8 cellular contexts compared by ENCODE assay signal in the genomic region with DNA sequence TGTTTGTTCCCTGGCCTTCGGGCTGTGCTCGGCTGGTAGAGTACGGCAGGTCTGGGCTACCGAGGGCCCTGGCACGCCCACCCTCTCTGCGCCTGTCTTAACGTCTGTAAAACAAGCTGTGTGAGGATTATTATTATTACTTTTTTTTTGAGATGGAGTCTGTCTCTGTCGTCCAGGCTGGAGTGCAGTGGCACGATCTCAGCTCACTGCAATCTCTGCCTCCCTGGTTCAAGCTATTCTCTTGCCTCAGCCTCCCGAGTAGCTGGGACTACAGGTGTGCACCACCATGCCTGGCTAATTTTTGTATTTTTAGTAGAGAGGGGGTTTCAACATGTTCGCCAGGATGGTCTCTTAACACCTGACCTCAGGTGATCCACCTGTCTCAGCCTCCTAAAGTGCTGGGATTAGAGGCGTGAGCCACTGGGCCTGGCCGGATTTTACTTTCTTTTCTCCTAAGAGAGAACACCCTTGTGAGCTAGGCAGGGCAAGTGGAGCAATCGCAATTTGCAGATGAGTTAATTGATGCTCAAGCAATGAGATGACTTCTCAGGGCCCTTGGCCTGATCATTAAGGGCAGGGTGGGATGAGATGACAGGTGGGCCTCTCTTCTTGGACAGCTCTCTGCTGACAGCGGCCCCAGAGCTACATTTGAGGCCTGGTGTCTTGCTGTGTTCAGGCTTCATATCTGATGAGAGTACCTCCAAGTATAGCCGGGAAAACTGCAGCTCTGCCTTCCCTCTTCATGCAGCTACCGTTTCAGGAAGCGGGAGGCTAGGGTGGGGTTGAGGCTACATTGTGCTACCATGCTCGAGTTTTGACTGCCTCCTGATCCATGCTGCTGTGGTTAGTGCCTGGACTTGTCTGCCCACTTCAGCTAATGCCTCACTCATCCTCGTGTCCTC. TPM values are rescaled to one million over a fixed set of nuclear protein-coding genes. Genes with fewer than 3 reads are reported as not detected.
DNase-seq lines count a peak whose midpoint lies in the region; ATAC-seq and TF ChIP-seq lines count a peak whose summit lies in the region.

No MANE protein-coding gene starts in this region.

- H3K27ac Mint-ChIP-seq in activated T-cell treated with anti-CD3 and anti-CD28 coated beads, Interleukin-2, amount 50 U/mL, for 72 hours: peak overlapping the region; percentile 91

- peaks cover 6% of the 10 kb centered on the region for H3K36me3 ChIP-seq in suprapubic skin

- H3K36me3 Mint-ChIP-seq in activated T-cell treated with anti-CD3 and anti-CD28 coated beads, Interleukin-2, amount 50 U/mL, for 72 hours (ENCODE audit: insufficient read depth in 2 of 2): no peaks in the 10 kb centered on the region

- H3K9me3 Mint-ChIP-seq in activated T-cell treated with anti-CD3 and anti-CD28 coated beads, Interleukin-2, amount 50 U/mL, for 72 hours: no peaks in the 10 kb centered on the region

- no peak for TF ChIP-seq EP300 in suprapubic skin (IDR thresholded peaks at IDR 0.05)

- no peaks in the 10 kb centered on the region for H3K27me3 ChIP-seq in suprapubic skin

- H3K4me3 Mint-ChIP-seq in activated T-cell treated with anti-CD3 and anti-CD28 coated beads, Interleukin-2, amount 50 U/mL, for 72 hours: peak overlapping the region; percentile 90 to 94

- H3K27me3 Mint-ChIP-seq in activated T-cell treated with anti-CD3 and anti-CD28 coated beads, Interleukin-2, amount 50 U/mL, for 72 hours (ENCODE audit: low read depth): no peaks in the 10 kb centered on the region

- peaks cover 33% of the 10 kb centered on the region for H3K4me1 ChIP-seq in suprapubic skin

- peak overlapping the region; percentile 91 for H3K4me3 ChIP-seq in suprapubic skin

- peaks cover 43% of the 10 kb centered on the region for H3K4me1 Mint-ChIP-seq in activated T-cell treated with anti-CD3 and anti-CD28 coated beads, Interleukin-2, amount 50 U/mL, for 72 hours (ENCODE audit: low read depth)

- no peak for TF ChIP-seq CTCF in suprapubic skin (IDR thresholded peaks at IDR 0.05)

- TF ChIP-seq POLR2A in suprapubic skin (IDR thresholded peaks at IDR 0.05): no peak

- DNase-seq in activated T-cell treated with anti-CD3 and anti-CD28 coated beads, Interleukin-2, amount 50 U/mL, for 72 hours: no peak
- no peak for DNase-seq in activated T-cell treated with anti-CD3 and anti-CD28 coated beads, Interleukin-2, amount 50 U/mL, for 1 hour
- DNase-seq in kidney glomerular epithelial cell (lab: John Stamatoyannopoulos, UW) (peak; percentile 52), suprapubic skin (ENCODE audit: low spot score in 2 of 2) (peak in 1 of 2 donors; percentile 57), superior temporal gyrus (ENCODE audit: extremely low spot score) (no peak), retina (no peak)

- peak overlapping the region; percentile 97 for H3K27ac ChIP-seq in angular gyrus (ENCODE audit: low read depth, low read length)
- peak overlapping the region; percentile 93 for H3K27ac ChIP-seq in suprapubic skin

- peak; percentile 44 to 46 for ATAC-seq in activated T-cell treated with anti-CD3 and anti-CD28 coated beads, Interleukin-2, amount 50 U/mL, for 72 hours (replicated peaks in 1 of 2)
- peak; percentile 23 for ATAC-seq in HG03135 (IDR thresholded peaks at IDR 0.05; ENCODE audit: unreplicated experiment)

- WGBS in suprapubic skin: 39% methylated on average over 19 of the region's 20 CpGs

- no peaks in the 10 kb centered on the region for H3K9me3 ChIP-seq in suprapubic skin

RNA-seq across cellular contexts. Expression of a gene that starts 0.9 kb away (rescaled TPM):
- 10 to 100 TPM; 22.8 to 26.7 TPM for total RNA-seq in activated T-cell treated with anti-CD3 and anti-CD28 coated beads, Interleukin-2, amount 50 U/mL, for 72 hours
- total RNA-seq in suprapubic skin: 10 to 100 TPM; 45.2 to 58.8 (median 51.2) TPM

RNA-seq across cellular contexts. Expression of a gene that starts 13.0 kb away (rescaled TPM):
- total RNA-seq in activated T-cell treated with anti-CD3 and anti-CD28 coated beads, Interleukin-2, amount 50 U/mL, for 72 hours: 100 to 1,000 TPM; 454 to 573 TPM
- total RNA-seq in suprapubic skin: 100 to 1,000 TPM in 3 of 4 donors, 10 to 100 TPM in 1; 93.3 to 127 (median 111) TPM
